25 cellular contexts compared by ENCODE assay signal in the genomic region with DNA sequence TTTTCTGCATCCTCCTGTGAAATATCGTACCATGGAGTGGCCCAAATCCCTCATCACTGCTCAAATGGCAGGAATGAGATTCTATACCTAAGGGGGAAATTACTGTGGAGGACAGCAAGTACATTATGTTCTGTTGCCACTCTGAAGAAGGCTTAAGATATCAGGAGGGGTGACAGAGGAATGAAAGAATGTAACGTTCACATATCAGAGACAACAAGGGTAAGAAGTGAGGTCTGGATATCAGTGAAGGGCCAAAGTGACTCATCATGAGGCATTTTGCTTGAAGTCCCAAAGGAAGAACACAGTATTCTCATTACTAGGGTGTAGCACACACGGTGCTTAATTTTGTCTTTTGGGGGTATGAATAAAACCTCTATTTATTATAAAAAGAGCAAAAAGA.
DNase-seq lines count a peak whose midpoint lies in the region; FAIRE-seq and TF ChIP-seq lines count a peak whose summit lies in the region.
"Had no signal": no experiment of that assay in that cellular context is flagged by ENCODE, and none has a peak within 500 bp of the region (broad histone marks: within the 10 kb centered on the region; RNA-seq: fewer than 3 reads in every experiment).

No MANE protein-coding gene starts in this region.

- H2AK5ac ChIP-seq in mesendoderm (ENCODE audit: low read length) = no peak overlapping the region

- no peak overlapping the region for H2BK120ac ChIP-seq in mesendoderm (ENCODE audit: low read depth, low read length)

- H3K4me1 ChIP-seq in mesendoderm (ENCODE audit: control insufficient read depth, low read depth, low read length) = peaks cover 7% of the 10 kb centered on the region
- no peaks in the 10 kb centered on the region for H3K4me1 ChIP-seq in tibial nerve
- no peaks in the 10 kb centered on the region for H3K4me1 ChIP-seq in suprapubic skin
- H3K4me1 ChIP-seq: right atrium auricular region, transverse colon had no signal

- no CpG with 5 or more reads among the region's 3 CpGs for WGBS in mesendoderm (ENCODE audit: extremely low coverage, insufficient coverage, low lambda C conversion rate)
- 60 to 63% methylated on average over 3 of the region's 3 CpGs for WGBS in tibial nerve, 2 donors
- 61% methylated on average over 3 of the region's 3 CpGs for WGBS in suprapubic skin

- H3K27ac ChIP-seq in mesendoderm (ENCODE audit: low read depth, low read length) (no peak overlapping the region), tibial nerve (no peak overlapping the region), suprapubic skin (no peak overlapping the region)
- H3K27ac ChIP-seq: GM23248, right atrium auricular region, transverse colon had no signal

- H3K36me3 ChIP-seq in mesendoderm (ENCODE audit: control insufficient read depth, insufficient read depth, low read length) (no peaks in the 10 kb centered on the region), tibial nerve (no peaks in the 10 kb centered on the region), suprapubic skin (no peaks in the 10 kb centered on the region)
- H3K36me3 ChIP-seq: right atrium auricular region, transverse colon had no signal

- no peak overlapping the region for H4K8ac ChIP-seq in mesendoderm (ENCODE audit: low read depth, low read length)

- H3K9me3 ChIP-seq in tibial nerve (no peaks in the 10 kb centered on the region), suprapubic skin (no peaks in the 10 kb centered on the region)
- H3K9me3 ChIP-seq: right atrium auricular region, transverse colon had no signal

- no peak for TF ChIP-seq CTCF in epithelial cell of esophagus (IDR thresholded peaks at IDR 0.05; ENCODE audit: insufficient read depth, low read depth, low read length, missing control alignments)
- TF ChIP-seq CTCF in tibial nerve (IDR thresholded peaks at IDR 0.05) = no peak
- no peak for TF ChIP-seq CTCF in suprapubic skin (IDR thresholded peaks at IDR 0.05)

- TF ChIP-seq POLR2A in tibial nerve (IDR thresholded peaks at IDR 0.05) (no peak), suprapubic skin (IDR thresholded peaks at IDR 0.05) (no peak)

- peak; percentile 74 for DNase-seq in COLO829 (ENCODE audit: low spot score)
- DNase-seq in RCC 7860 (ENCODE audit: low spot score) = peak; percentile 78
- DNase-seq in epithelial cell of esophagus (ENCODE audit: low read depth) = peak; percentile 9
- peak; percentile 95 for DNase-seq in mesendoderm
- no peak for DNase-seq in C1 segment of cervical spinal cord (lab: John Stamatoyannopoulos, UW)
- DNase-seq in tibial nerve (ENCODE audit: low spot score in 2 of 2) = no peak
- no peak for DNase-seq in NCI-H2227 treated with DMSO at 0.1 percent for 48 hours (lab: John Stamatoyannopoulos, UW)
- DNase-seq in suprapubic skin (ENCODE audit: low spot score in 2 of 2) = no peak
- DNase-seq: activated CD4-positive, alpha-beta memory T cell treated with anti-CD3 and anti-CD28 coated beads, Interleukin-2, amount 10 ng/mL, durations not matched to agents 7 days and 5 days; activated naive CD8-positive, alpha-beta T cell treated with anti-CD3 and anti-CD28 coated beads for 36 hours; activated T-cell treated with anti-CD3 and anti-CD28 coated beads, Interleukin-2, amount 50 U/mL, for 4 hours; CD4-positive, alpha-beta memory T cell; central memory CD4-positive, alpha-beta T cell; effector CD4-positive, alpha-beta T cell; GM23248; hippocampal formation; IMR-90; MM.1S; NCI-H1694; nucleus accumbens; SHP77 treated with DMSO at 0.1 percent for 48 hours; stimulated activated naive CD4-positive, alpha-beta T cell treated with Interleukin-2 at 50 U/mL for 16 hours; T-helper 17 cell; transverse colon had no signal

- no peak overlapping the region for H4K5ac ChIP-seq in mesendoderm (ENCODE audit: low read length)

- no peaks in the 10 kb centered on the region for H3K79me1 ChIP-seq in mesendoderm (ENCODE audit: low read length)

- H3K9ac ChIP-seq in mesendoderm (ENCODE audit: low read length) = no peak overlapping the region
- H3K9ac ChIP-seq: GM23248 had no signal

- H2BK15ac ChIP-seq in mesendoderm (replicated peaks; ENCODE audit: low read depth) = no peak overlapping the region

- H3K4me3 ChIP-seq in epithelial cell of esophagus (ENCODE audit: low read length) (no peak overlapping the region), mesendoderm (ENCODE audit: low read length) (no peak overlapping the region), tibial nerve (no peak overlapping the region), suprapubic skin (no peak overlapping the region)
- H3K4me3 ChIP-seq: GM23248, right atrium auricular region, transverse colon had no signal

- H3K27me3 ChIP-seq in mesendoderm (ENCODE audit: insufficient read depth, low read length, poor library complexity) (no peaks in the 10 kb centered on the region), tibial nerve (no peaks in the 10 kb centered on the region), suprapubic skin (no peaks in the 10 kb centered on the region)
- H3K27me3 ChIP-seq: right atrium auricular region, transverse colon had no signal

- no peaks in the 10 kb centered on the region for H3K79me2 ChIP-seq in mesendoderm (ENCODE audit: control insufficient read depth, insufficient read depth, low read length)

- no peak overlapping the region for H3K4ac ChIP-seq in mesendoderm (ENCODE audit: low read depth, low read length)

- no peak overlapping the region for H3K56ac ChIP-seq in mesendoderm (ENCODE audit: low read length)

- H3K4me2 ChIP-seq in mesendoderm (ENCODE audit: low read length) = no peak overlapping the region

- no peak overlapping the region for H2BK5ac ChIP-seq in mesendoderm (ENCODE audit: low read length)

- H3K23ac ChIP-seq in mesendoderm (ENCODE audit: low read length) = no peak overlapping the region

- FAIRE-seq in RCC 7860 (lab: Jason Lieb, UNC) = no peak

- no peak for TF ChIP-seq EP300 in tibial nerve (IDR thresholded peaks at IDR 0.05)
- TF ChIP-seq EP300 in suprapubic skin (IDR thresholded peaks at IDR 0.05) = no peak

- H3K18ac ChIP-seq in mesendoderm (ENCODE audit: low read length) = no peak overlapping the region

Comparison
In these comparisons a context has a peak if more than half of its experiments do, and no peak if none do; other contexts are left out.
1. DNase-seq: peak in COLO829 (single experiment), RCC 7860 (single experiment), epithelial cell of esophagus (single experiment) and mesendoderm (single experiment); none in C1 segment of cervical spinal cord (0 of 14), tibial nerve (0 of 2), NCI-H2227 treated with DMSO at 0.1 percent for 48 hours (single experiment) and suprapubic skin (0 of 2).